23 cellular contexts compared by ENCODE assay signal in the genomic region with DNA sequence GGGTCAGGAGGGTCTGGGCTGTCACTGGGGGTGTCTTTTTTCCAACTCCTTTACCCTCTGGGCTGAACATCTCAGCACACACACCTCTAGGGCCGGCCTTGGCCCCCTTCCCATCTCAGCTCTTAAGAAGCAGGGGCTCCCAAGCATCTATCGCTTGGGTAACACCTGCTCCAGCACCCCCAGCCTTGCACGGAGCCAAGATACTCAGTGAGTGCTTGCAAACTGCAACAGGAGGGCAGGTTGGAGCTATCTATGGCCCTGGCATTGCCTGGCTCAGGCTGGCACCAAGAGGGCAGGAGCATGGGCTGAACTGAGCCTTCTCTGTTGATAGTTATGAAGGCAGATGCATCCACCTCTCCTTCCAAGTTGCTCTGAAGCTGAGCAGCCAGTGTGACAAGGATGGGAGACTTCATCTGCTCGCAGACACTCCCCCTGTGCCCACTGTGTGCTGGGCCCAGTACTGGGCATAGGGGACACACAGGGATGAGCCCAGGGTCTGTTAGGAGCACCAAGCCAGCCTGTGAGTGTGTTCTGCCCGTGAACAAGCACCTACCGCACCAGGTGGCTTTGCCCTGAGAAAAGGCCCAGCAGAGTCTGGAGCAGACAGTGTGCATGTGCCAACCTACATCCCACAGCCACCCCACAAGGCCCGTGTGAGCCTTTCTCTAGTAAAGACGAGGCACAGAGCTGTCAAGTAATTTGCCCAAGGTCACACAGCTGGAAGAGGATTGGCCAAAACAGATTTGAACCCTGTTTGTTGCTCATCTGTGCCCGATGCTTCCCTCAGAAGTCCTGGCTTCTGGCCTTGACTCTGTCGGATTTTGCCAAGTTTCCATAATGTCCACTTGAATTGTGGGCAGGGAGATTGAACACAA. TPM values are rescaled to one million over a fixed set of nuclear protein-coding genes. Genes with fewer than 3 reads are reported as not detected.
DNase-seq lines count a peak whose midpoint lies in the region; ATAC-seq, FAIRE-seq and TF ChIP-seq lines count a peak whose summit lies in the region.
"Had no signal": no experiment of that assay in that cellular context is flagged by ENCODE, and none has a peak within 500 bp of the region (broad histone marks: within the 10 kb centered on the region; RNA-seq: fewer than 3 reads in every experiment).

No MANE protein-coding gene starts in this region.

- 93% methylated on average over 9 of the region's 10 CpGs for WGBS in HepG2 (ENCODE audit: low lambda C conversion rate)
- WGBS in right lobe of liver (ENCODE audit: insufficient coverage, low coverage, low lambda C conversion rate, missing lambda C conversion rate): 50% methylated on average over 2 of the region's 10 CpGs

- H3K79me2 ChIP-seq in HepG2 (ENCODE audit: insufficient read depth, low read length): no peaks in the 10 kb centered on the region

- H3K36me3 ChIP-seq in HepG2 (replicated peaks in 1 of 2; ENCODE audit: control insufficient read depth in 1 of 2, insufficient read depth in 2 of 2, low read length in 2 of 2) (peaks cover 5 to 24% of the 10 kb centered on the region in 2 experiments; a peak in 4 of 5 replicates), right lobe of liver (peaks cover 0 to 10% (median 4%) of the 10 kb centered on the region in 4 donors)

- no peak for ATAC-seq in HepG2
- ATAC-seq in right lobe of liver: no peak
- no peak for ATAC-seq in HG02885 (IDR thresholded peaks at IDR 0.05; ENCODE audit: poor library complexity, unreplicated experiment)
- ATAC-seq: activated CD8-positive, alpha-beta T cell treated with anti-CD3 and anti-CD28 coated beads, Interleukin-2, amount 10 ng/mL, durations not matched to agents 7 days and 5 days; gastrocnemius medialis; left lung; stimulated activated effector memory CD8-positive, alpha-beta T cell treated with anti-CD3 and anti-CD28 coated beads, Interleukin-12 subunit alpha, Interleukin-12 subunit beta, amount 100 ng/mL, for 72 hours had no signal

- H4K20me1 ChIP-seq in HepG2 (ENCODE audit: insufficient read depth, low read length): no peaks in the 10 kb centered on the region

- no peak for TF ChIP-seq CTCF in HepG2 (CRISPR knock-in tag; IDR thresholded peaks at IDR 0.05)
- TF ChIP-seq CTCF in right lobe of liver (IDR thresholded peaks at IDR 0.05): no peak

- H3K9ac ChIP-seq in HepG2 (ENCODE audit: insufficient read depth, low read depth, low read length): no peak overlapping the region
- H3K9ac ChIP-seq: BLaER1 had no signal

- no peak overlapping the region for H2AFZ ChIP-seq in HepG2 (ENCODE audit: low read length)

- no peak for FAIRE-seq in HepG2 (lab: Jason Lieb, UNC)
- FAIRE-seq: GM12891 had no signal

- H3K4me1 ChIP-seq in HepG2 (ENCODE audit: insufficient read depth, low read length) (no peaks in the 10 kb centered on the region), right lobe of liver (no peaks in the 10 kb centered on the region)
- H3K4me1 ChIP-seq: BLaER1, gastrocnemius medialis, left lung, transverse colon had no signal

- peaks cover 7% of the 10 kb centered on the region; the same call in 1 of the 2 replicates for H3K9me3 ChIP-seq in HepG2 (ENCODE audit: low read length)
- peaks cover 0 to 9% (median 0%) of the 10 kb centered on the region in 4 donors for H3K9me3 ChIP-seq in right lobe of liver
- H3K9me3 ChIP-seq: gastrocnemius medialis had no signal

- TF ChIP-seq EP300 in HepG2 (IDR thresholded peaks at IDR 0.05; ENCODE audit: low read depth in 2 of 2, low read length in 2 of 2): no peak
- TF ChIP-seq EP300 in HepG2 (CRISPR knock-in tag; IDR thresholded peaks at IDR 0.05; ENCODE audit: borderline replicate concordance): no peak

- POLR2A ChIA-PET in HepG2 (lab: Yijun Ruan, JAX): no interaction called here

- H3K27ac ChIP-seq in HepG2 (ENCODE audit: extremely low read length, insufficient read depth, low read length): no peak overlapping the region
- no peak overlapping the region for H3K27ac ChIP-seq in right lobe of liver
- H3K27ac ChIP-seq: BLaER1, gastrocnemius medialis, left lung, transverse colon had no signal

- H3K4me2 ChIP-seq in HepG2 (ENCODE audit: low read depth, low read length): no peak overlapping the region
- H3K4me2 ChIP-seq: BLaER1 had no signal

- intact Hi-C loops in HepG2 (cut with micrococcal nuclease; ENCODE audit: unreplicated experiment): no loop called here
- intact Hi-C loops in right lobe of liver (cut with DNase I): no loop called here

- CTCF ChIA-PET in HepG2 (lab: Yijun Ruan, JAX; ENCODE audit: low intra/inter-chr PET ratio, low total read pairs): no interaction called here

- H3K4me3 ChIP-seq in HepG2 (replicated peaks in 1 of 3; ENCODE audit: insufficient read depth in 1 of 3, low read depth in 2 of 3, low read length in 3 of 3) (no peak overlapping the region), right lobe of liver (no peak overlapping the region)
- H3K4me3 ChIP-seq: BLaER1, gastrocnemius medialis, left lung, transverse colon had no signal

- in situ Hi-C loops in HepG2 (cut with HindIII; ENCODE audit: extremely low pct_ligation_motif_present, low pct_unique_long_range_greater_than_20kb): no loop called here

- BruUV-seq in HepG2 (replicated peaks; lab: Mats Ljungman, UMichigan): no TSS peak

- DNase-seq in HepG2 (ENCODE audit: low spot score) (no peak), right lobe of liver (no peak), cerebellar cortex (ENCODE audit: low spot score) (peak; percentile 52), medulla oblongata (ENCODE audit: extremely low spot score) (peak; percentile 28), NCI-H524 (lab: John Stamatoyannopoulos, UW) (no peak), NOMO-1 treated with dmso at 0.1 percent for 144 hours (lab: John Stamatoyannopoulos, UW; ENCODE audit: unreplicated experiment) (no peak), OCI-M1 (lab: John Stamatoyannopoulos, UW) (no peak)
- DNase-seq: activated CD8-positive, alpha-beta T cell treated with anti-CD3 and anti-CD28 coated beads, Interleukin-2, amount 10 ng/mL, durations not matched to agents 7 days and 5 days; cerebellar nuclear complex; DMS153; gastrocnemius medialis; Kasumi-1; NCI-H1436 treated with DMSO at 0.1 percent for 48 hours; NCI-H2081 treated with DMSO at 0.1 percent for 48 hours; NCI-H2227 treated with DMSO at 0.1 percent for 48 hours; NCI-H69; SW 1271; transverse colon had no signal

- TF ChIP-seq POLR2A in HepG2 (IDR thresholded peaks at IDR 0.05; ENCODE audit: insufficient read depth in 1 of 2, low read depth in 2 of 2, low read length in 2 of 2) (no peak), right lobe of liver (IDR thresholded peaks at IDR 0.05) (no peak)

- no peak for TF ChIP-seq RAD21 in HepG2 (CRISPR knock-in tag; IDR thresholded peaks at IDR 0.05)

- no peaks in the 10 kb centered on the region for H3K27me3 ChIP-seq in HepG2 (ENCODE audit: control insufficient read depth in 1 of 2, insufficient read depth in 2 of 2, low read length in 2 of 2)
- H3K27me3 ChIP-seq in right lobe of liver: no peaks in the 10 kb centered on the region
- H3K27me3 ChIP-seq: BLaER1, gastrocnemius medialis, left lung, transverse colon had no signal

TF ChIP-seq in HepG2, 621 proteins besides CTCF, POLR2A, EP300 and RAD21:
- TF ChIP-seq SKI (IDR thresholded peaks at IDR 0.05; ENCODE audit: partially characterized antibody) (no peak), ZNF768 (CRISPR knock-in tag; IDR thresholded peaks at IDR 0.05) (peak; percentile 68), GFI1 (CRISPR knock-in tag; IDR thresholded peaks at IDR 0.05; ENCODE audit: borderline replicate concordance) (no peak), ISX (CRISPR knock-in tag; conservative IDR thresholded peaks at IDR 0.05) (no peak)
- TF ChIP-seq, protein P1, sequence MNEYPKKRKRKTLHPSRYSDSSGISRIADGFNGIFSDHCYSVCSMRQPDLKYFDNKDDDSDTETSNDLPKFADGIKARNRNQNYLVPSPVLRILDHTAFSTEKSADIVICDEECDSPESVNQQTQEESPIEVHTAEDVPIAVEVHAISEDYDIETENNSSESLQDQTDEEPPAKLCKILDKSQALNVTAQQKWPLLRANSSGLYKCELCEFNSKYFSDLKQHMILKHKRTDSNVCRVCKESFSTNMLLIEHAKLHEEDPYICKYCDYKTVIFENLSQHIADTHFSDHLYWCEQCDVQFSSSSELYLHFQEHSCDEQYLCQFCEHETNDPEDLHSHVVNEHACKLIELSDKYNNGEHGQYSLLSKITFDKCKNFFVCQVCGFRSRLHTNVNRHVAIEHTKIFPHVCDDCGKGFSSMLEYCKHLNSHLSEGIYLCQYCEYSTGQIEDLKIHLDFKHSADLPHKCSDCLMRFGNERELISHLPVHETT (CRISPR knock-in tag; conservative IDR thresholded peaks at IDR 0.05): no peak

RNA-seq across cellular contexts. Expression of a gene that starts 58.2 kb away (rescaled TPM):
- total RNA-seq in HepG2 (2016; rRNA removed; fragmentation: Illumina TruSeq; extraction: Trizol) (9.1 and 9.3 TPM in 2 replicates), right lobe of liver (1 to 10 TPM; 6.3 to 8.5 (median 6.8) TPM)
- 0.81 and 1.1 TPM in 2 replicates for total RNA-seq in HepG2 (2016; cell fraction: cytosol; rRNA removed; fragmentation: Illumina TruSeq; extraction: Trizol; ENCODE audit: low read depth)
- total RNA-seq in HepG2 (2016; cell fraction: insoluble cytoplasmic fraction; rRNA removed; fragmentation: Illumina TruSeq; extraction: Trizol): 7.2 and 9.5 TPM in 2 replicates
- 4.9 and 5.3 TPM in 2 replicates for total RNA-seq in HepG2 (2016; cell fraction: membrane; rRNA removed; fragmentation: Illumina TruSeq; extraction: Trizol)
- total RNA-seq in HepG2 (2016; cell fraction: nucleus; rRNA removed; fragmentation: Illumina TruSeq; extraction: Trizol): 8.3 and 9.2 TPM in 2 replicates
- 6.6 and 7.0 TPM in 2 replicates for polyA plus RNA-seq in HepG2 (2011; rRNA removed)
- polyA plus RNA-seq in HepG2 (2011; cell fraction: cytosol; rRNA removed): 4.2 and 4.7 TPM in 2 replicates
- 10.7 and 12.3 TPM in 2 replicates for polyA plus RNA-seq in HepG2 (2011; cell fraction: nucleus; rRNA removed)
- polyA plus RNA-seq in HepG2 (2012): 6.9 and 7.1 TPM in 2 replicates
- polyA plus RNA-seq in HepG2 (2016; cell fraction: cytosol; fragmentation: Illumina TruSeq; extraction: Trizol; ENCODE audit: low read depth): 0.63 TPM in 2 replicates
- polyA plus RNA-seq in HepG2 (2016; cell fraction: insoluble cytoplasmic fraction; fragmentation: Illumina TruSeq; extraction: Trizol; ENCODE audit: low read depth): 9.5 and 12.0 TPM in 2 replicates
- polyA plus RNA-seq in HepG2 (2016; cell fraction: membrane; fragmentation: Illumina TruSeq; extraction: Trizol; ENCODE audit: low read depth): 3.9 and 4.0 TPM in 2 replicates
- polyA plus RNA-seq in HepG2 (2016; cell fraction: nucleus; fragmentation: Illumina TruSeq; extraction: Trizol; ENCODE audit: insufficient read depth, low read depth): 23.0 and 24.9 TPM in 2 replicates
- 4.6 and 6.3 TPM in 2 replicates for polyA minus RNA-seq in HepG2 (2011; rRNA and poly(A)+ RNA removed; ENCODE audit: low replicate concordance)
- polyA minus RNA-seq in HepG2 (2011; cell fraction: cytosol; rRNA and poly(A)+ RNA removed): 4.8 and 5.0 TPM in 2 replicates
- 4.2 and 5.1 TPM in 2 replicates for polyA minus RNA-seq in HepG2 (2011; cell fraction: nucleus; rRNA and poly(A)+ RNA removed)

Comparison
In these comparisons a context has a peak if more than half of its experiments do, and no peak if none do; other contexts are left out.
1. DNase-seq: peak in cerebellar cortex (single experiment) and medulla oblongata (single experiment); none in HepG2 (single experiment), right lobe of liver (0 of 3), NCI-H524 (0 of 2), NOMO-1 treated with dmso at 0.1 percent for 144 hours (single experiment) and OCI-M1 (single experiment).